ENCODE assay signal across 19 cellular contexts in the genomic region with DNA sequence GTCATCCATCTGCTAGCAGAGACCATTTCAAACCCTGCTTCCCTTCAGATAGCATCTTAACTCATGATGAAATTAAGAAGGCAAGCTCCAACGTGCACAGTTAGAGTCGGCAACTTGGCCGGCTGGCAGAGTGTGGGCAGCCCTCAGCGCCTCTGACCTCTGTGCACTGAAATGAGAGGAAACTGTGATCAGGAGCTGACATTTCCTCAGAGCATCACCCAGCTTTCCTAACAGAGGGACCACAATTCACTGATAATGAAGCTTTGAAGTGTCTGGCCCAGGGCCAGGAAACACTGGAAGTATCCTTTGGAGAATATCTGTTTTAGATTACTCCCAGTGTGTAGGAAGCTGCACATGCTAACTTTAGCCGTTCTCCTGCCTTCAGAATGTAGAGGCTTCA.
DNase-seq lines count a peak whose midpoint lies in the region; ATAC-seq and TF ChIP-seq lines count a peak whose summit lies in the region.
"Had no signal": no experiment of that assay in that cellular context is flagged by ENCODE, and none has a peak within 500 bp of the region (broad histone marks: within the 10 kb centered on the region; RNA-seq: fewer than 3 reads in every experiment).

No MANE protein-coding gene starts in this region.

- H3K4me1 Mint-ChIP-seq in nephron = peaks cover 30% of the 10 kb centered on the region
- H3K4me1 Mint-ChIP-seq in activated T-cell treated with anti-CD3 and anti-CD28 coated beads, Interleukin-2, amount 50 U/mL, for 4 hours (ENCODE audit: low read depth) = no peaks in the 10 kb centered on the region
- H3K4me1 Mint-ChIP-seq: B cell had no signal

- H3K4me3 Mint-ChIP-seq in nephron = no peak overlapping the region
- H3K4me3 Mint-ChIP-seq in activated T-cell treated with anti-CD3 and anti-CD28 coated beads, Interleukin-2, amount 50 U/mL, for 4 hours = no peak overlapping the region
- H3K4me3 Mint-ChIP-seq: B cell had no signal

- no peaks in the 10 kb centered on the region for H3K9me3 Mint-ChIP-seq in nephron
- H3K9me3 Mint-ChIP-seq in activated T-cell treated with anti-CD3 and anti-CD28 coated beads, Interleukin-2, amount 50 U/mL, for 4 hours = peaks cover 5% of the 10 kb centered on the region

- ATAC-seq in activated T-cell treated with anti-CD3 and anti-CD28 coated beads, Interleukin-2, amount 50 U/mL, for 4 hours = no peak
- ATAC-seq in HG02970 (IDR thresholded peaks at IDR 0.05; ENCODE audit: low FRiP score, unreplicated experiment) = no peak
- ATAC-seq: stimulated activated naive CD8-positive, alpha-beta T cell treated with anti-CD3 and anti-CD28 coated beads, Interleukin-15, Interleukin-2, amounts not matched to agents 100 U/mL and 50 U/mL, for 24 hours had no signal

- no peak overlapping the region for H3K4me3 ChIP-seq in HFF-Myc (replicated peaks; ENCODE audit: low read depth, low read length)
- no peak overlapping the region for H3K4me3 ChIP-seq in fibroblast of mammary gland (ENCODE audit: control insufficient read depth, low read depth, low read length)
- H3K4me3 ChIP-seq: HAP-1, skin epidermis had no signal

- DNase-seq in HFF-Myc (ENCODE audit: extremely low read depth, low read depth) = peak; percentile 27
- peak; percentile 56 for DNase-seq in NCI-H69 (lab: John Stamatoyannopoulos, UW)
- DNase-seq in fibroblast of mammary gland (ENCODE audit: low read depth) = peak; percentile 28
- DNase-seq in NCI-H82 (lab: John Stamatoyannopoulos, UW) = no peak
- no peak for DNase-seq in activated T-cell treated with anti-CD3 and anti-CD28 coated beads, Interleukin-2, amount 50 U/mL, for 4 hours
- no peak for DNase-seq in DMS79 (lab: John Stamatoyannopoulos, UW)
- DNase-seq: activated CD8-positive, alpha-beta memory T cell treated with anti-CD3 and anti-CD28 coated beads for 24 hours; activated effector memory CD4-positive, alpha-beta T cell treated with Interleukin-2 at 50 U/mL for 16 hours; DND-41; foreskin melanocyte; NCI-H446 treated with DMSO at 0.1 percent for 48 hours; occipital lobe; OCI-M1; stimulated activated naive CD8-positive, alpha-beta T cell treated with anti-CD3 and anti-CD28 coated beads, Interleukin-15, Interleukin-2, amounts not matched to agents 100 U/mL and 50 U/mL, for 24 hours had no signal

- H3K36me3 Mint-ChIP-seq in nephron (ENCODE audit: low read depth) = no peaks in the 10 kb centered on the region
- no peaks in the 10 kb centered on the region for H3K36me3 Mint-ChIP-seq in activated T-cell treated with anti-CD3 and anti-CD28 coated beads, Interleukin-2, amount 50 U/mL, for 4 hours (ENCODE audit: insufficient read depth)

- H3K27me3 Mint-ChIP-seq in nephron (ENCODE audit: low read depth) = no peaks in the 10 kb centered on the region
- H3K27me3 Mint-ChIP-seq in activated T-cell treated with anti-CD3 and anti-CD28 coated beads, Interleukin-2, amount 50 U/mL, for 4 hours (ENCODE audit: low read depth) = peaks cover 1% of the 10 kb centered on the region
- H3K27me3 Mint-ChIP-seq: B cell had no signal

- peak overlapping the region; percentile 38 to 73 (median 51) for H3K27ac Mint-ChIP-seq in nephron
- H3K27ac Mint-ChIP-seq: B cell had no signal

- TF ChIP-seq CTCF in HFF-Myc (IDR thresholded peaks at IDR 0.05; ENCODE audit: low read depth, low read length, missing control alignments) (no peak), fibroblast of mammary gland (conservative IDR thresholded peaks at IDR 0.05; ENCODE audit: control insufficient read depth, insufficient read depth, low read depth, low read length) (no peak), nephron (IDR thresholded peaks at IDR 0.05; ENCODE audit: unreplicated experiment in 3 of 3) (no peak)

Comparison
In these comparisons a context has a peak if more than half of its experiments do, and no peak if none do; other contexts are left out.
1. DNase-seq: peak in HFF-Myc (single experiment), NCI-H69 (single experiment) and fibroblast of mammary gland (single experiment); none in NCI-H82 (single experiment), activated T-cell treated with anti-CD3 and anti-CD28 coated beads, Interleukin-2, amount 50 U/mL, for 4 hours (single experiment) and DMS79 (single experiment).